In the genomic region with DNA sequence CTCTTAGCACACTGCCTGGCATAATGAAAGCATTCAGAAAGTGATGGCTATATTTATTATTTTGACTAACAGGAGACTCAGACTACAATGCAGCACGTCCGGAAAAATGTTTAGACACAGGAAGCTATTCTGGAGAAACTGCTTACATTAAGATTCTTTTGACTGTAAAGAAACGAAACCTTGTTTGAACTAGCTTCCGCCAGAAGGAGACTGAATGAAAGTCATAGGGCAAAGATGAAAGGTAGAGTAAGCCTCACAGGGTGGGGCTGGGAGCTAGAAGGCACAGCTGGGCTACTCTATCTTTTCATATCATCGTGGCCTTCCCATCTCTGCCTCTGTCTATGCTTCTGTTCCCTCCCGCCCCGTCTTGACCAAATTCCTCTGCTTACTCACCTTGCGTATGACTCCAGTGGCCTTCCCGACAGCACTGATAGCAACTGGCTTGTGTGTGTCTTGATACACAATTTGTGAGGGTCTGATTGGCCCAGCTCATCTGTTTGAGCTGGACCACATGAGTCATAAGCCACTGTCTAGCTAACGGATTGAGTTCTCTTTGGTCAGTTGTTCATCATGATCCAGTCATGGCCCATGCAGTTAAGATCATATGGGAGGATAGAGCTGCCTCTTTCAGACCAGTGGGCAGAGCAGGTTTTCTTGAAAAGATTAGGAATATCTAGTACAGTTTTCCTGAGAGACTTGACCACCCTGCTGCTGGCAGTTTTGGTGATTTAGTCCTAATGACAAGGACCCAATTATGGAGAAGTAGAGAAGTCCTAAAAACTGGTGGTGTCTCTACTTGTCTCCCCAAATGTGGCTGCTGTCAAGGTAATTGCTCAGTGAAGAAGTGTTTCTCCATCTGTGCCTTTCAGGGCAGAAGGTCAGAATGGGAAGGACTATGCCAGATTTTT, we compare ENCODE assay signal across 8 cellular contexts.
DNase-seq lines count a peak whose midpoint lies in the region; ATAC-seq and TF ChIP-seq lines count a peak whose summit lies in the region.

No MANE protein-coding gene starts in this region.

- H3K27me3 ChIP-seq in ascending aorta = no peaks in the 10 kb centered on the region
- no peaks in the 10 kb centered on the region for H3K27me3 ChIP-seq in uterus

- H3K27ac ChIP-seq in ascending aorta (peak overlapping the region; percentile 56 to 58), uterus (peak overlapping the region; percentile 77 to 88)

- H3K36me3 ChIP-seq in ascending aorta = no peaks in the 10 kb centered on the region
- no peaks in the 10 kb centered on the region for H3K36me3 ChIP-seq in mucosa of descending colon (ENCODE audit: low read depth)
- H3K36me3 ChIP-seq in uterus = no peaks in the 10 kb centered on the region

- ATAC-seq in mucosa of descending colon = peak; percentile 52
- ATAC-seq in GM18867 (IDR thresholded peaks at IDR 0.05; ENCODE audit: unreplicated experiment) = no peak

- H3K9me3 ChIP-seq in ascending aorta (no peaks in the 10 kb centered on the region), mucosa of descending colon (no peaks in the 10 kb centered on the region), uterus (no peaks in the 10 kb centered on the region)

- intact Hi-C loops in ascending aorta (cut with DNase I) (no loop called here), mucosa of descending colon (cut with DNase I, micrococcal nuclease) (no loop called here), uterus (cut with DNase I; ENCODE audit: low total_unique reads) (no loop called here)

- peaks cover 0 to 14% of the 10 kb centered on the region in 2 donors for H3K4me1 ChIP-seq in ascending aorta
- H3K4me1 ChIP-seq in mucosa of descending colon (ENCODE audit: low read depth) = no peaks in the 10 kb centered on the region
- H3K4me1 ChIP-seq in uterus = peaks cover 12 to 31% of the 10 kb centered on the region in 2 donors

- TF ChIP-seq CTCF in ascending aorta (IDR thresholded peaks at IDR 0.05) = no peak
- TF ChIP-seq CTCF in mucosa of descending colon (IDR thresholded peaks at IDR 0.05) = no peak
- TF ChIP-seq CTCF in uterus (IDR thresholded peaks at IDR 0.05) = no peak

- TF ChIP-seq POLR2A in uterus (IDR thresholded peaks at IDR 0.05) = no peak

- DNase-seq in COLO829 (ENCODE audit: low spot score) (peak; percentile 72), RKO (ENCODE audit: low spot score) (peak; percentile 99), ascending aorta (ENCODE audit: low spot score in 2 of 2) (no peak), mucosa of descending colon (no peak), uterus (peak in 1 of 2 donors; percentile 34), HuH-7.5 (ENCODE audit: low spot score) (no peak), cerebellar cortex (ENCODE audit: low spot score) (no peak)

- no peak overlapping the region for H3K4me3 ChIP-seq in ascending aorta
- no peak overlapping the region for H3K4me3 ChIP-seq in mucosa of descending colon
- no peak overlapping the region for H3K4me3 ChIP-seq in uterus

Comparison
In these comparisons a context has a peak if more than half of its experiments do, and no peak if none do; other contexts are left out.
1. DNase-seq: peak in COLO829 (single experiment) and RKO (single experiment); none in ascending aorta (0 of 2), mucosa of descending colon (0 of 3), HuH-7.5 (single experiment) and cerebellar cortex (single experiment).